1 cellular context compared by ENCODE assay signal in the genomic region with DNA sequence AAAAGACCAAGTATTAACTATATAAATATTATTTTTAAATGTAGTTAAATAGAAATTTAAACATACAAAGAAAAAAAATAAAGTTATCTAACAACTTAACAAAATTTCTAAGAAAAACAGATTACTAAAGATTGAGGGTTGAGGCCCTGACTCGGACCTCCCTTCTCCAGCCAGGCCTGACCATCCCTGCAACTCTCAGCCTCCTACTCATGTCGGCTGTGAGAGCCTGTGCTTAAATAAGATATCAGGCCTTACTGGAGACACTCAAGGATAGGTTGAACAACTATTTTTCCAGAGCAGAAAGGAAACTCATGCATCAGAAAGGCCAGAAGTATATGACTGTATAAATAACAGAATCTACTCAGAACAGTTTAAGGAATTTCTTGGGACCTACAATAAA.
TF ChIP-seq lines count a peak whose summit lies in the region.

No MANE protein-coding gene starts in this region.

TF ChIP-seq in WTC11, 78 proteins besides CTCF, POLR2A, EP300 and RAD21 (continued from another document):
- TF ChIP-seq, protein P1, sequence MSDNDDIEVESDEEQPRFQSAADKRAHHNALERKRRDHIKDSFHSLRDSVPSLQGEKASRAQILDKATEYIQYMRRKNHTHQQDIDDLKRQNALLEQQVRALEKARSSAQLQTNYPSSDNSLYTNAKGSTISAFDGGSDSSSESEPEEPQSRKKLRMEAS (CRISPR knock-in tag; IDR thresholded peaks at IDR 0.05), result no peak
- TF ChIP-seq NFYB (CRISPR knock-in tag; conservative IDR thresholded peaks at IDR 0.05; ENCODE audit: low read depth), result no peak
